1 cellular context compared by ENCODE assay signal in genomic region chr15:77808581-77809198, GRCh38.
TF ChIP-seq lines count a peak whose summit lies in the region.

No MANE protein-coding gene starts in this region.

TF ChIP-seq in K562, 482 proteins besides CTCF, POLR2A, EP300 and RAD21 (continued from another document):
- TF ChIP-seq, protein P1, sequence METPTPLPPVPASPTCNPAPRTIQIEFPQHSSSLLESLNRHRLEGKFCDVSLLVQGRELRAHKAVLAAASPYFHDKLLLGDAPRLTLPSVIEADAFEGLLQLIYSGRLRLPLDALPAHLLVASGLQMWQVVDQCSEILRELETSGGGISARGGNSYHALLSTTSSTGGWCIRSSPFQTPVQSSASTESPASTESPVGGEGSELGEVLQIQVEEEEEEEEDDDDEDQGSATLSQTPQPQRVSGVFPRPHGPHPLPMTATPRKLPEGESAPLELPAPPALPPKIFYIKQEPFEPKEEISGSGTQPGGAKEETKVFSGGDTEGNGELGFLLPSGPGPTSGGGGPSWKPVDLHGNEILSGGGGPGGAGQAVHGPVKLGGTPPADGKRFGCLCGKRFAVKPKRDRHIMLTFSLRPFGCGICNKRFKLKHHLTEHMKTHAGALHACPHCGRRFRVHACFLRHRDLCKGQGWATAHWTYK (CRISPR knock-in tag; IDR thresholded peaks at IDR 0.05) = no peak
